In genomic region chr14:33876274-33876673, GRCh38 we compare ENCODE assay signal across 28 cellular contexts.
"Had no signal": no experiment of that assay in that cellular context is flagged by ENCODE, and none has a peak within 500 bp of the region (broad histone marks: within the 10 kb centered on the region; RNA-seq: fewer than 3 reads in every experiment).

No MANE protein-coding gene starts in this region.

- H3K36me3 ChIP-seq: colonic mucosa, esophagus squamous epithelium, gastrocnemius medialis, heart right ventricle, left lung, lower lobe of right lung had no signal

- H3K27me3 Mint-ChIP-seq: dendritic cell treated with granulocyte-macrophage colony-stimulating factor and Interleukin-4, amounts not matched to agents 40 ng/mL and 50 ng/mL, for 4 days; effector memory CD8-positive, alpha-beta T cell had no signal

- DNase-seq: colonic mucosa; cortex of kidney; effector CD8-positive, alpha-beta T cell; effector memory CD8-positive, alpha-beta T cell; endodermal cell; erythroblast; esophagus squamous epithelium; foreskin fibroblast; foreskin melanocyte; gastrocnemius medialis; glutamatergic neuron; head of caudate nucleus; heart right ventricle; hippocampal formation; left cardiac atrium; left lung; left ventricle myocardium superior; lower lobe of right lung; mesenchymal stem cell; mucosa of descending colon; naive B cell had no signal

- H3K4me1 ChIP-seq: colonic mucosa, esophagus squamous epithelium, gastrocnemius medialis, heart right ventricle, left lung, lower lobe of right lung had no signal

- H3K4me3 Mint-ChIP-seq: dendritic cell treated with granulocyte-macrophage colony-stimulating factor and Interleukin-4, amounts not matched to agents 40 ng/mL and 50 ng/mL, for 4 days; effector memory CD8-positive, alpha-beta T cell; endodermal cell; mesothelial cell of epicardium had no signal

- H3K27ac ChIP-seq: colonic mucosa, epithelial cell of prostate, esophagus squamous epithelium, gastrocnemius medialis, heart right ventricle, left lung, lower lobe of right lung had no signal

- H3K4me3 ChIP-seq: colonic mucosa, esophagus squamous epithelium, gastrocnemius medialis, heart right ventricle, left lung, lower lobe of right lung, mucosa of descending colon had no signal

- H3K9me3 ChIP-seq: colonic mucosa had no signal

- H3K27ac Mint-ChIP-seq: dendritic cell treated with granulocyte-macrophage colony-stimulating factor and Interleukin-4, amounts not matched to agents 40 ng/mL and 50 ng/mL, for 4 days; effector memory CD8-positive, alpha-beta T cell; endodermal cell; mesothelial cell of epicardium; naive B cell had no signal

- H3K4me1 Mint-ChIP-seq: mesothelial cell of epicardium, naive B cell had no signal

- ATAC-seq: effector memory CD8-positive, alpha-beta T cell; esophagus mucosa; gastrocnemius medialis; heart right ventricle; left cardiac atrium; left lung; left ventricle myocardium superior; lower lobe of right lung; mucosa of descending colon had no signal

- H3K27me3 ChIP-seq: colonic mucosa, esophagus squamous epithelium, heart right ventricle, left lung had no signal

- FAIRE-seq: endometrium, islet of Langerhans, keratinocyte had no signal
